Comparison of ENCODE assay signal across 2 cellular contexts in the genomic region with DNA sequence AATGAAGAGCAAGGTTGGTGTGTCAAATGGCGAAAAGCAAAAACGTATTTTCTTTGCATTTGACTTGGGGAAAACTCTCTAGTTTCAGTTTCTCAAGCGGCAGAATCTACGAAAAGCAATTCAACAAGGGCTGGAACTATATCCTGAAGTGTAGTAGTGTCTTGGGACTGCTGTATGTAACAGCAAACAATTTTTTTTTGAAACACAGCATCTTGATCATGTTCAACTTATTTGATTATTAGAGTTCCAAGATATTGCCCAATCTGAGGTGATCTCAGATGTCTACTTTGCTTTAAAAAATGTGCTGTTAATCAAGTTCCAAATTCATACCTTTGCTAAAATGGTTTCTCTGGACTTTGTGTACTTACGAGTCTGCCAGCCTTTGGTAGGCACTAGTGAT.
TF ChIP-seq lines count a peak whose summit lies in the region.

No MANE protein-coding gene starts in this region.

TF ChIP-seq in SK-N-SH, 30 proteins besides CTCF, POLR2A, EP300 and RAD21 (continued from another document):
- TF ChIP-seq TCF12 (IDR thresholded peaks at IDR 0.05) (no peak), JUND (IDR thresholded peaks at IDR 0.05) (no peak), RFX5 (IDR thresholded peaks at IDR 0.05; ENCODE audit: low read length) (no peak), GABPA (IDR thresholded peaks at IDR 0.05; ENCODE audit: low read depth) (no peak)
- TF ChIP-seq, protein P1, sequence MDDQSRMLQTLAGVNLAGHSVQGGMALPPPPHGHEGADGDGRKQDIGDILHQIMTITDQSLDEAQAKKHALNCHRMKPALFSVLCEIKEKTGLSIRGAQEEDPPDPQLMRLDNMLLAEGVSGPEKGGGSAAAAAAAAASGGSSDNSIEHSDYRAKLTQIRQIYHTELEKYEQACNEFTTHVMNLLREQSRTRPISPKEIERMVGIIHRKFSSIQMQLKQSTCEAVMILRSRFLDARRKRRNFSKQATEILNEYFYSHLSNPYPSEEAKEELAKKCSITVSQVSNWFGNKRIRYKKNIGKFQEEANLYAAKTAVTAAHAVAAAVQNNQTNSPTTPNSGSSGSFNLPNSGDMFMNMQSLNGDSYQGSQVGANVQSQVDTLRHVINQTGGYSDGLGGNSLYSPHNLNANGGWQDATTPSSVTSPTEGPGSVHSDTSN (IDR thresholded peaks at IDR 0.05): no peak

TF ChIP-seq in SK-N-SH treated with all-trans-retinoic acid at 6 μM for 48 hours, 23 proteins besides CTCF, POLR2A, EP300 and RAD21 (continued from another document):
- TF ChIP-seq, protein P2, sequence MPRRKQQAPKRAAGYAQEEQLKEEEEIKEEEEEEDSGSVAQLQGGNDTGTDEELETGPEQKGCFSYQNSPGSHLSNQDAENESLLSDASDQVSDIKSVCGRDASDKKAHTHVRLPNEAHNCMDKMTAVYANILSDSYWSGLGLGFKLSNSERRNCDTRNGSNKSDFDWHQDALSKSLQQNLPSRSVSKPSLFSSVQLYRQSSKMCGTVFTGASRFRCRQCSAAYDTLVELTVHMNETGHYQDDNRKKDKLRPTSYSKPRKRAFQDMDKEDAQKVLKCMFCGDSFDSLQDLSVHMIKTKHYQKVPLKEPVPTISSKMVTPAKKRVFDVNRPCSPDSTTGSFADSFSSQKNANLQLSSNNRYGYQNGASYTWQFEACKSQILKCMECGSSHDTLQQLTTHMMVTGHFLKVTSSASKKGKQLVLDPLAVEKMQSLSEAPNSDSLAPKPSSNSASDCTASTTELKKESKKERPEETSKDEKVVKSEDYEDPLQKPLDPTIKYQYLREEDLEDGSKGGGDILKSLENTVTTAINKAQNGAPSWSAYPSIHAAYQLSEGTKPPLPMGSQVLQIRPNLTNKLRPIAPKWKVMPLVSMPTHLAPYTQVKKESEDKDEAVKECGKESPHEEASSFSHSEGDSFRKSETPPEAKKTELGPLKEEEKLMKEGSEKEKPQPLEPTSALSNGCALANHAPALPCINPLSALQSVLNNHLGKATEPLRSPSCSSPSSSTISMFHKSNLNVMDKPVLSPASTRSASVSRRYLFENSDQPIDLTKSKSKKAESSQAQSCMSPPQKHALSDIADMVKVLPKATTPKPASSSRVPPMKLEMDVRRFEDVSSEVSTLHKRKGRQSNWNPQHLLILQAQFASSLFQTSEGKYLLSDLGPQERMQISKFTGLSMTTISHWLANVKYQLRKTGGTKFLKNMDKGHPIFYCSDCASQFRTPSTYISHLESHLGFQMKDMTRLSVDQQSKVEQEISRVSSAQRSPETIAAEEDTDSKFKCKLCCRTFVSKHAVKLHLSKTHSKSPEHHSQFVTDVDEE (CRISPR knock-in tag; IDR thresholded peaks at IDR 0.05): no peak
- TF ChIP-seq ZFP30 (CRISPR knock-in tag; IDR thresholded peaks at IDR 0.05): no peak
- TF ChIP-seq GLIS3 (CRISPR knock-in tag; IDR thresholded peaks at IDR 0.05): no peak
- no peak for TF ChIP-seq TOX (CRISPR knock-in tag; IDR thresholded peaks at IDR 0.05; ENCODE audit: borderline replicate concordance)
- no peak for TF ChIP-seq ZC3H10 (CRISPR knock-in tag; IDR thresholded peaks at IDR 0.05)
